ENCODE assay signal across 8 cellular contexts in the genomic region with DNA sequence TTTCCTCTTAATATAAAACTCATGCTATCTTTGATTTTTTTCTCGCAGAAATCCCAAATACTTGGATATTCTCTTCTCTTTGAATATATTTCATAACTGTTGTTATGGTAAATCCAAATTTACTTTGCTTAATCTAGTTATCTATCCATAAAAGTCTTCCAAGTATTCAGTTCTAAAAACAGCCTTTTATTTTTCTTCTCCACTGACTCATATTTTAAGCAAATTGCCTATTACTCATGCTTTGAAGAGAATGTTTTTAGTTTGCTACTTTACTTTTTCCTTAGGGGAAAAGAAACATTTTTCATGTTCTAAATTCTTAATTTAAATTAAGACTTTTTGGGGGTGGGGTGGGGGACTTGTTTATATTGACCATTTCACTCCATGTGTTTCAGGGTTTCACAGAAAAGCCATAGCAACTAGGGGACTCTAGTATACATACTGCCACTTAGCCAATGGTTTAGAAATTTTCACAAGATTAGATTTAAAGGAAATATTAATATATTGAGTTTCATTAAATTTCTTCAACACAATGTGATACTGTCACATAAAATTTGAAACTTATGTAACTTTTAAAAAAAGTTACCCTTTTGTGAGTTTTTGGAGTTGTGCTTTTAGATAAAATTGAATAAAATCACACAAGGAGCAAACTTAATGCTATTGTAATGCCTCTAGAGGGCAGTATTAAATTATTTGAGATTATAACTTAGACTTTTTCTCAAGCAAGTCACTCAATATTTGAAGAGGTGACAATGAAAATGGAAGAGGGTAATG.
DNase-seq lines count a peak whose midpoint lies in the region; ATAC-seq, FAIRE-seq and TF ChIP-seq lines count a peak whose summit lies in the region.

No MANE protein-coding gene starts in this region.

- intact Hi-C loops in OCI-LY7 (cut with micrococcal nuclease; ENCODE audit: unreplicated experiment) = no loop called here

- no peak overlapping the region for H3K4me2 ChIP-seq in OCI-LY7 (ENCODE audit: low read length)

- H3K36me3 ChIP-seq in HEK293 (ENCODE audit: control insufficient read depth in 2 of 2, insufficient read depth in 1 of 2, low read length in 2 of 2) (no peaks in the 10 kb centered on the region), OCI-LY7 (ENCODE audit: insufficient read depth, low read length) (no peaks in the 10 kb centered on the region), brain microvascular endothelial cell (replicated peaks) (no peaks in the 10 kb centered on the region)

- no peak for ATAC-seq in stimulated activated naive CD8-positive, alpha-beta T cell treated with anti-CD3 and anti-CD28 coated beads, Interleukin-15, Interleukin-2, amounts not matched to agents 100 U/mL and 50 U/mL, for 24 hours
- no peak for ATAC-seq in HG03045 (IDR thresholded peaks at IDR 0.05; ENCODE audit: unreplicated experiment)

- H3K4me3 ChIP-seq in HEK293 (ENCODE audit: low read depth, low read length) (no peak overlapping the region), OCI-LY7 (ENCODE audit: low read depth, low read length, poor library complexity, severe bottlenecking) (no peak overlapping the region), fibroblast of the aortic adventitia (ENCODE audit: low read depth, low read length) (no peak overlapping the region), brain microvascular endothelial cell (ENCODE audit: low read depth, low read length) (no peak overlapping the region)

- peak; percentile 53 for FAIRE-seq in D721Med (lab: Jason Lieb, UNC)

- H4K20me1 ChIP-seq in OCI-LY7 (ENCODE audit: insufficient read depth, low read length) = no peaks in the 10 kb centered on the region

- peak; percentile 62 for TF ChIP-seq CTCF in D721Med (IDR thresholded peaks at IDR 0.05; ENCODE audit: insufficient read depth, missing control alignments)
- no peak for TF ChIP-seq CTCF in HEK293 (tag by site-specific recombination; IDR thresholded peaks at IDR 0.05)
- TF ChIP-seq CTCF in OCI-LY7 (conservative IDR thresholded peaks at IDR 0.05; ENCODE audit: low read length) = peak; percentile 86
- TF ChIP-seq CTCF in fibroblast of the aortic adventitia (IDR thresholded peaks at IDR 0.05; ENCODE audit: insufficient read depth, low read length) = peak; percentile 51
- no peak for TF ChIP-seq CTCF in brain microvascular endothelial cell (IDR thresholded peaks at IDR 0.05; ENCODE audit: low read depth, low read length, missing control alignments)

- no peak overlapping the region for H3K27ac ChIP-seq in HEK293 (ENCODE audit: extremely low read depth, low read depth, low read length)
- H3K27ac ChIP-seq in OCI-LY7 (ENCODE audit: low read depth, low read length, poor library complexity, severe bottlenecking) = no peak overlapping the region
- no peak overlapping the region for H3K27ac ChIP-seq in brain microvascular endothelial cell

- POLR2A ChIA-PET in HEK293 (lab: Yijun Ruan, JAX) = no interaction called here
- POLR2A ChIA-PET in OCI-LY7 (lab: Charles Lee) = no interaction called here

- no peak overlapping the region for H2AFZ ChIP-seq in OCI-LY7 (ENCODE audit: low read length)

- H3K27me3 ChIP-seq in brain microvascular endothelial cell (replicated peaks) = no peaks in the 10 kb centered on the region

- BruUV-seq in OCI-LY7 (replicated peaks; lab: Mats Ljungman, UMichigan) = no TSS peak

- no peaks in the 10 kb centered on the region for H3K4me1 ChIP-seq in HEK293 (ENCODE audit: control insufficient read depth, insufficient read depth, low read length)
- no peaks in the 10 kb centered on the region for H3K4me1 ChIP-seq in OCI-LY7 (ENCODE audit: insufficient read depth, low read length, poor library complexity, severe bottlenecking)

- no peaks in the 10 kb centered on the region for H3K9me2 ChIP-seq in OCI-LY7 (ENCODE audit: insufficient read depth, low read length)

- CTCF ChIA-PET in HEK293 (lab: Yijun Ruan, JAX) (interaction anchor here (0.6 to 1.2 kb wide), 9 partner anchors 16 to 1880 kb away, joined by 3 to 6 read pairs (median 3); no protein-coding TSS in a partner anchor), OCI-LY7 (lab: Charles Lee; ENCODE audit: unreplicated experiment) (no interaction called here)

- H3K9me3 ChIP-seq in HEK293 (ENCODE audit: control insufficient read depth, insufficient read depth, low read depth, low read length) (no peaks in the 10 kb centered on the region), OCI-LY7 (ENCODE audit: low read length) (no peaks in the 10 kb centered on the region)

- DNase-seq in D721Med (ENCODE audit: insufficient read length, low spot score) (no peak), OCI-LY7 (ENCODE audit: low spot score) (peak; percentile 31), fibroblast of the aortic adventitia (ENCODE audit: low read depth) (peak; percentile 31), cerebellar nuclear complex (lab: John Stamatoyannopoulos, UW) (no peak), brain microvascular endothelial cell (no peak)
- DNase-seq in stimulated activated naive CD8-positive, alpha-beta T cell treated with anti-CD3 and anti-CD28 coated beads, Interleukin-15, Interleukin-2, amounts not matched to agents 100 U/mL and 50 U/mL, for 24 hours = no peak

- H3K79me2 ChIP-seq in OCI-LY7 (ENCODE audit: insufficient read depth, low read depth, low read length) = no peaks in the 10 kb centered on the region

- in situ Hi-C loops in brain microvascular endothelial cell (cut with HindIII; ENCODE audit: low pct_ligation_motif_present, low sequenced_read_pairs) = no loop called here

TF ChIP-seq in HEK293, 187 proteins besides CTCF, POLR2A, EP300 and RAD21:
- TF ChIP-seq ZNF239 (tag by site-specific recombination; IDR thresholded peaks at IDR 0.05) = no peak
- no peak for TF ChIP-seq KLF9 (tag by site-specific recombination; IDR thresholded peaks at IDR 0.05; ENCODE audit: low read depth)
- TF ChIP-seq ZNF692 (tag by site-specific recombination; IDR thresholded peaks at IDR 0.05) = no peak
- no peak for TF ChIP-seq ZNF664 (tag by site-specific recombination; IDR thresholded peaks at IDR 0.05)
- peak; percentile 67 for TF ChIP-seq ZNF654 (tag by site-specific recombination; IDR thresholded peaks at IDR 0.05; ENCODE audit: low read depth)
TF ChIP-seq in HEK293: peak in this region for 1.

Comparison
In these comparisons a context has a peak if more than half of its experiments do, and no peak if none do; other contexts are left out.
1. DNase-seq: peak in OCI-LY7 (single experiment) and fibroblast of the aortic adventitia (single experiment); none in D721Med (single experiment), stimulated activated naive CD8-positive, alpha-beta T cell treated with anti-CD3 and anti-CD28 coated beads, Interleukin-15, Interleukin-2, amounts not matched to agents 100 U/mL and 50 U/mL, for 24 hours (single experiment), cerebellar nuclear complex (0 of 2) and brain microvascular endothelial cell (single experiment).
2. CTCF ChIP-seq: peak in D721Med (single experiment), OCI-LY7 (single experiment) and fibroblast of the aortic adventitia (single experiment); none in HEK293 (single experiment) and brain microvascular endothelial cell (single experiment).